Comparison of ENCODE assay signal across 26 cellular contexts in genomic region chr14:36302823-36303222, GRCh38. TPM values are rescaled to one million over a fixed set of nuclear protein-coding genes. Genes with fewer than 3 reads are reported as not detected.
DNase-seq lines count a peak whose midpoint lies in the region; ATAC-seq, FAIRE-seq and TF ChIP-seq lines count a peak whose summit lies in the region.
"Had no signal": no experiment of that assay in that cellular context is flagged by ENCODE, and none has a peak within 500 bp of the region (broad histone marks: within the 10 kb centered on the region; RNA-seq: fewer than 3 reads in every experiment).

No MANE protein-coding gene starts in this region.

- no TSS peak for BruUV-seq in K562 (replicated peaks; lab: Mats Ljungman, UMichigan)

- CTCF ChIA-PET in K562 (lab: Yijun Ruan, JAX; ENCODE audit: low intra/inter-chr PET ratio): no interaction called here

- no peaks in the 10 kb centered on the region for H3K79me2 ChIP-seq in K562 (ENCODE audit: control insufficient read depth, insufficient read depth, low read length)

- H3K9me3 ChIP-seq in K562 (replicated peaks; ENCODE audit: control insufficient read depth, insufficient read depth, low read depth, low read length): no peaks in the 10 kb centered on the region
- H3K9me3 ChIP-seq: A549 had no signal

- no peak for TF ChIP-seq EP300 in K562 (IDR thresholded peaks at IDR 0.05; ENCODE audit: low read length)

- no peak overlapping the region for H3K4me3 ChIP-seq in K562
- H3K4me3 ChIP-seq: A549, SK-N-MC had no signal

- no peaks in the 10 kb centered on the region for H3K27me3 ChIP-seq in K562 (ENCODE audit: control insufficient read depth in 2 of 2, insufficient read depth in 2 of 2, low read length in 2 of 2)

- no peaks in the 10 kb centered on the region for H3K27me3 Mint-ChIP-seq in stimulated activated naive CD8-positive, alpha-beta T cell treated with anti-CD3 and anti-CD28 coated beads, Interleukin-15, amount 100 ng/mL, for 72 hours
- no peaks in the 10 kb centered on the region for H3K27me3 Mint-ChIP-seq in memory B cell
- H3K27me3 Mint-ChIP-seq: CD8-positive, alpha-beta memory T cell had no signal

- in situ Hi-C loops in K562 (cut with MboI): no loop called here

- peak; percentile 45 for ATAC-seq in stimulated activated naive CD8-positive, alpha-beta T cell treated with anti-CD3 and anti-CD28 coated beads, Interleukin-15, amount 100 ng/mL, for 72 hours
- ATAC-seq in stimulated activated naive CD8-positive, alpha-beta T cell treated with anti-CD3 and anti-CD28 coated beads, Interleukin-15, Interleukin-2, amounts not matched to agents 100 U/mL and 50 U/mL, for 24 hours: no peak
- ATAC-seq in K562: peak; percentile 29; the same call in 1 of the 3 replicates
- ATAC-seq in memory B cell (ENCODE audit: low read depth): no peak
- ATAC-seq in SK-N-SH treated with all-trans-retinoic acid at 6 μM for 48 hours: no peak
- no peak for ATAC-seq in HG02759 (IDR thresholded peaks at IDR 0.05; ENCODE audit: unreplicated experiment)
- ATAC-seq: HCT116 had no signal

- WGBS in K562 (ENCODE audit: insufficient coverage, low coverage, missing lambda C conversion rate): 85% methylated on average over 2 of the region's 2 CpGs

- no peak for TF ChIP-seq POLR2A in K562 (conservative IDR thresholded peaks at IDR 0.05)

- no peak overlapping the region for H3K4me3 Mint-ChIP-seq in stimulated activated naive CD8-positive, alpha-beta T cell treated with anti-CD3 and anti-CD28 coated beads, Interleukin-15, amount 100 ng/mL, for 72 hours
- H3K4me3 Mint-ChIP-seq in memory B cell: no peak overlapping the region
- H3K4me3 Mint-ChIP-seq: CD8-positive, alpha-beta memory T cell had no signal

- no peak for TF ChIP-seq RAD21 in K562 (CRISPR knock-in tag; conservative IDR thresholded peaks at IDR 0.05 in 1 of 2, IDR thresholded peaks at IDR 0.05 in 1 of 2)

- no peak for DNase-seq in stimulated activated naive CD8-positive, alpha-beta T cell treated with anti-CD3 and anti-CD28 coated beads, Interleukin-15, amount 100 ng/mL, for 72 hours
- DNase-seq in stimulated activated naive CD8-positive, alpha-beta T cell treated with anti-CD3 and anti-CD28 coated beads, Interleukin-15, Interleukin-2, amounts not matched to agents 100 U/mL and 50 U/mL, for 24 hours: no peak
- DNase-seq in K562 (ENCODE audit: extremely low read depth in 1 of 4, low spot score in 3 of 4) (no peak), memory B cell (ENCODE audit: low spot score in 2 of 2) (no peak)
- no peak for DNase-seq in stimulated activated CD4-positive, alpha-beta T cell treated with anti-CD3 and anti-CD28 coated beads, Interleukin-15, amount 100 ng/mL, for 24 hours
- DNase-seq: C1 segment of cervical spinal cord; Calu3; CD8-positive, alpha-beta memory T cell; Kasumi-1; NCI-H1092 treated with DMSO at 0.1 percent for 48 hours; NCI-H1436; NCI-H187; NCI-H2081 treated with DMSO at 0.1 percent for 48 hours; NCI-H2171; NCI-H446; NCI-H524 treated with DMSO at 0.1 percent for 48 hours; NCI-H774; SIG-M5; SW 1271 had no signal

- FAIRE-seq in K562 (lab: Jason Lieb, UNC): no peak
- FAIRE-seq: GM19239, RCC 7860 had no signal

- peaks cover 41% of the 10 kb centered on the region for H3K36me3 Mint-ChIP-seq in memory B cell

- no peak overlapping the region for H3K27ac ChIP-seq in K562 (ENCODE audit: extremely low read depth, low read depth, low read length)
- H3K27ac ChIP-seq: A549, SK-N-MC had no signal

- H3K4me1 ChIP-seq in K562 (replicated peaks in 1 of 2; ENCODE audit: control insufficient read depth in 2 of 2, insufficient read depth in 2 of 2, low read length in 2 of 2): no peaks in the 10 kb centered on the region

- H4K20me1 ChIP-seq in K562 (replicated peaks; ENCODE audit: control insufficient read depth, insufficient read depth, low read length): no peaks in the 10 kb centered on the region

- intact Hi-C loops in K562 (cut with micrococcal nuclease): no loop called here

- peaks cover 44% of the 10 kb centered on the region for H3K36me3 ChIP-seq in K562 (ENCODE audit: control insufficient read depth, insufficient read depth, low read length)

- no peaks in the 10 kb centered on the region for H3K4me1 Mint-ChIP-seq in stimulated activated naive CD8-positive, alpha-beta T cell treated with anti-CD3 and anti-CD28 coated beads, Interleukin-15, amount 100 ng/mL, for 72 hours
- no peaks in the 10 kb centered on the region for H3K4me1 Mint-ChIP-seq in memory B cell
- H3K4me1 Mint-ChIP-seq: CD8-positive, alpha-beta memory T cell had no signal

- no peak overlapping the region for H3K9ac ChIP-seq in K562 (ENCODE audit: insufficient read depth in 1 of 2, low read depth in 2 of 2, low read length in 2 of 2)

- H3K9me3 Mint-ChIP-seq in stimulated activated naive CD8-positive, alpha-beta T cell treated with anti-CD3 and anti-CD28 coated beads, Interleukin-15, amount 100 ng/mL, for 72 hours: no peaks in the 10 kb centered on the region
- no peaks in the 10 kb centered on the region for H3K9me3 Mint-ChIP-seq in memory B cell
- H3K9me3 Mint-ChIP-seq: CD8-positive, alpha-beta memory T cell had no signal

- no peaks in the 10 kb centered on the region for H3K9me1 ChIP-seq in K562 (ENCODE audit: control insufficient read depth, insufficient read depth, low read length)

- TF ChIP-seq CTCF in K562 (IDR thresholded peaks at IDR 0.05 in 2 of 3, conservative IDR thresholded peaks at IDR 0.05 in 1 of 3; ENCODE audit: insufficient read depth in 2 of 3, low read depth in 1 of 3, low read length in 3 of 3): no peak

- POLR2A ChIA-PET in K562 (lab: Yijun Ruan, JAX): no interaction called here

- peak overlapping the region in 1 of 2 donors; percentile 35 for H3K27ac Mint-ChIP-seq in stimulated activated naive CD8-positive, alpha-beta T cell treated with anti-CD3 and anti-CD28 coated beads, Interleukin-15, amount 100 ng/mL, for 72 hours
- peak overlapping the region; percentile 67 for H3K27ac Mint-ChIP-seq in memory B cell

- H3K4me2 ChIP-seq in K562 (ENCODE audit: insufficient read depth, low read length): no peak overlapping the region
- H3K4me2 ChIP-seq: A549 had no signal

- no peak overlapping the region for H2AFZ ChIP-seq in K562 (ENCODE audit: low read depth, low read length)

TF ChIP-seq in K562, 482 proteins besides CTCF, POLR2A, EP300 and RAD21 (continues in another document):
- TF ChIP-seq CBFA2T2 (conservative IDR thresholded peaks at IDR 0.05): no peak
- no peak for TF ChIP-seq MEIS2 (IDR thresholded peaks at IDR 0.05; ENCODE audit: partially characterized antibody)
- TF ChIP-seq SREBF1 (IDR thresholded peaks at IDR 0.05; ENCODE audit: borderline replicate concordance, low read depth, low read length): no peak
- TF ChIP-seq KLF16 (IDR thresholded peaks at IDR 0.05): no peak

TF ChIP-seq in SK-N-SH treated with all-trans-retinoic acid at 6 μM for 48 hours, 23 proteins besides CTCF, POLR2A, EP300 and RAD21:
- TF ChIP-seq, protein P1, sequence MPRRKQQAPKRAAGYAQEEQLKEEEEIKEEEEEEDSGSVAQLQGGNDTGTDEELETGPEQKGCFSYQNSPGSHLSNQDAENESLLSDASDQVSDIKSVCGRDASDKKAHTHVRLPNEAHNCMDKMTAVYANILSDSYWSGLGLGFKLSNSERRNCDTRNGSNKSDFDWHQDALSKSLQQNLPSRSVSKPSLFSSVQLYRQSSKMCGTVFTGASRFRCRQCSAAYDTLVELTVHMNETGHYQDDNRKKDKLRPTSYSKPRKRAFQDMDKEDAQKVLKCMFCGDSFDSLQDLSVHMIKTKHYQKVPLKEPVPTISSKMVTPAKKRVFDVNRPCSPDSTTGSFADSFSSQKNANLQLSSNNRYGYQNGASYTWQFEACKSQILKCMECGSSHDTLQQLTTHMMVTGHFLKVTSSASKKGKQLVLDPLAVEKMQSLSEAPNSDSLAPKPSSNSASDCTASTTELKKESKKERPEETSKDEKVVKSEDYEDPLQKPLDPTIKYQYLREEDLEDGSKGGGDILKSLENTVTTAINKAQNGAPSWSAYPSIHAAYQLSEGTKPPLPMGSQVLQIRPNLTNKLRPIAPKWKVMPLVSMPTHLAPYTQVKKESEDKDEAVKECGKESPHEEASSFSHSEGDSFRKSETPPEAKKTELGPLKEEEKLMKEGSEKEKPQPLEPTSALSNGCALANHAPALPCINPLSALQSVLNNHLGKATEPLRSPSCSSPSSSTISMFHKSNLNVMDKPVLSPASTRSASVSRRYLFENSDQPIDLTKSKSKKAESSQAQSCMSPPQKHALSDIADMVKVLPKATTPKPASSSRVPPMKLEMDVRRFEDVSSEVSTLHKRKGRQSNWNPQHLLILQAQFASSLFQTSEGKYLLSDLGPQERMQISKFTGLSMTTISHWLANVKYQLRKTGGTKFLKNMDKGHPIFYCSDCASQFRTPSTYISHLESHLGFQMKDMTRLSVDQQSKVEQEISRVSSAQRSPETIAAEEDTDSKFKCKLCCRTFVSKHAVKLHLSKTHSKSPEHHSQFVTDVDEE (CRISPR knock-in tag; IDR thresholded peaks at IDR 0.05): no peak
- TF ChIP-seq RARB (CRISPR knock-in tag; IDR thresholded peaks at IDR 0.05) (no peak), CSDC2 (CRISPR knock-in tag; IDR thresholded peaks at IDR 0.05) (no peak), ZNF8 (CRISPR knock-in tag; IDR thresholded peaks at IDR 0.05) (no peak)
TF ChIP-seq in SK-N-SH treated with all-trans-retinoic acid at 6 μM for 48 hours: peak in this region for 0.

RNA-seq across cellular contexts. Expression of gene MBIP, which starts 17.6 kb away (rescaled TPM):
- total RNA-seq in K562 (2011; cell fraction: chromatin; rRNA removed; ENCODE audit: low replicate concordance): 10.0 and 50.9 TPM in 2 replicates
- 3.8 and 10.1 TPM in 2 replicates for total RNA-seq in K562 (2011; cell fraction: nucleolus; rRNA removed)
- total RNA-seq in K562 (2011; cell fraction: nucleoplasm; rRNA removed): 20.8 and 50.6 TPM in 2 replicates
- total RNA-seq in K562 (2014; rRNA removed) (5.5 and 8.4 TPM in 2 replicates), K562 (2014; rRNA removed; fragmentation: Illumina TruSeq; extraction: Trizol) (13.8 and 16.1 TPM in 2 replicates), K562 (2015; rRNA removed; fragmentation: Illumina TruSeq; extraction: Trizol) (10.8 and 14.4 TPM in 2 replicates), K562 (2021) (12.8 and 14.4 TPM in 2 replicates)
- polyA plus RNA-seq in K562 (2011; rRNA removed) (19.3 and 19.4 TPM in 2 replicates), K562 (2014; fragmentation: Illumina TruSeq; extraction: Trizol) (21.0 and 25.3 TPM in 2 replicates), K562 (2014; fragmentation: Nextera tagmentation; extraction: Ambion mirVana) (10 to 100 TPM; 29.3 to 31.1 TPM), K562 (2014; rRNA removed) (19.4 and 20.2 TPM in 2 replicates)
- polyA plus RNA-seq in K562 (2011; cell fraction: cytosol; rRNA removed): 5.7 and 8.4 TPM in 2 replicates
- polyA plus RNA-seq in K562 (2011; cell fraction: nucleus; rRNA removed): 14.2 and 23.8 TPM in 2 replicates
- 13.3 and 16.0 TPM in 2 replicates for polyA plus RNA-seq in K562 (2012)
- polyA minus RNA-seq in K562 (2011; rRNA and poly(A)+ RNA removed): 18.3 and 26.3 TPM in 2 replicates
- polyA minus RNA-seq in K562 (2011; cell fraction: cytosol; rRNA and poly(A)+ RNA removed): 5.2 and 6.4 TPM in 2 replicates
- polyA minus RNA-seq in K562 (2011; cell fraction: nucleus; rRNA and poly(A)+ RNA removed): 18.3 and 39.5 TPM in 2 replicates

Comparison
In these comparisons a context has a peak if more than half of its experiments do, and no peak if none do; other contexts are left out.
1. ATAC-seq: peak in stimulated activated naive CD8-positive, alpha-beta T cell treated with anti-CD3 and anti-CD28 coated beads, Interleukin-15, amount 100 ng/mL, for 72 hours (single experiment) and K562 (single experiment); none in stimulated activated naive CD8-positive, alpha-beta T cell treated with anti-CD3 and anti-CD28 coated beads, Interleukin-15, Interleukin-2, amounts not matched to agents 100 U/mL and 50 U/mL, for 24 hours (single experiment), memory B cell (single experiment), SK-N-SH treated with all-trans-retinoic acid at 6 μM for 48 hours (single experiment) and HG02759 (single experiment).